ENCODE assay signal across 16 cellular contexts in the genomic region with DNA sequence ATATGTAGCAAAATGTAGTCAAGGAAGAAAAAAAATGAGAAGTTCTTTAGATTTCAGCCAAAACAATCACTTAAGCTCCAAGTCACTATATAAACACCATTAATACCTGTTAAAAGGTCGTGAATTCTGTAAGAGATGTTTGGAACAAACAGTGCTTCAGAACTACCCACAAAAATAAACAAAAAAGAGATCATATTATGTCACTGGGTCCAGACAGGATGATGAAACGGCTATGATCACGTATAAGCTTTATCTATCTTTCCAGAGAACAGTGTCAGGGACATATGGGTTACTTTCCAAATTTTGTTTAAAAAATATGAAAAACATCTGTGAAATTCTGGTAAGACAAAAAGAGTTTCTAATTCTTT.
DNase-seq lines count a peak whose midpoint lies in the region; ATAC-seq, FAIRE-seq and TF ChIP-seq lines count a peak whose summit lies in the region.
"Had no signal": no experiment of that assay in that cellular context is flagged by ENCODE, and none has a peak within 500 bp of the region (broad histone marks: within the 10 kb centered on the region; RNA-seq: fewer than 3 reads in every experiment).

No MANE protein-coding gene starts in this region.

- DNase-seq in right atrium auricular region (ENCODE audit: low spot score) (no peak), Right ventricle myocardium inferior (ENCODE audit: missing footprints) (no peak), vagina (ENCODE audit: extremely low spot score in 2 of 2) (no peak), AG08396 (ENCODE audit: low spot score) (no peak), Caco-2 (no peak)
- DNase-seq: AML-193; H7; hippocampal formation; mammary epithelial cell; NCI-H2227 treated with DMSO at 0.1 percent for 48 hours; nucleus accumbens; stimulated activated CD4-positive, alpha-beta T cell treated with anti-CD3 and anti-CD28 coated beads, Interleukin-1b, Interleukin-23, amount 100 ng/mL, for 48 hours had no signal

- H3K4me3 ChIP-seq in right atrium auricular region: no peak overlapping the region
- H3K4me3 ChIP-seq in muscle layer of duodenum (ENCODE audit: low read depth in 1 of 2, low read length in 2 of 2): no peak overlapping the region
- no peak overlapping the region for H3K4me3 ChIP-seq in vagina
- no peak overlapping the region for H3K4me3 ChIP-seq in Caco-2 (ENCODE audit: low read depth, low read length)

- H3K4me3 Mint-ChIP-seq in Caco-2 (ENCODE audit: unreplicated experiment): no peak overlapping the region

- no peak overlapping the region for H3K27ac Mint-ChIP-seq in Caco-2 (ENCODE audit: unreplicated experiment)

- no peak for ATAC-seq in Right ventricle myocardium inferior
- ATAC-seq in GM18870 (IDR thresholded peaks at IDR 0.05; ENCODE audit: unreplicated experiment): no peak

- H3K4me1 Mint-ChIP-seq in Caco-2 (ENCODE audit: low read depth, unreplicated experiment): peaks cover 7% of the 10 kb centered on the region

- FAIRE-seq in endometrium (lab: Jason Lieb, UNC): peak; percentile 4
- FAIRE-seq: GM12891 had no signal

- H3K36me3 ChIP-seq in right atrium auricular region (no peaks in the 10 kb centered on the region), muscle layer of duodenum (ENCODE audit: control insufficient read depth in 1 of 2, insufficient read depth in 2 of 2, low read length in 2 of 2) (no peaks in the 10 kb centered on the region), vagina (no peaks in the 10 kb centered on the region), Caco-2 (ENCODE audit: control insufficient read depth, insufficient read depth, low read length) (no peaks in the 10 kb centered on the region)

- BruUV-seq in Caco-2 (replicated peaks; lab: Mats Ljungman, UMichigan): no TSS peak

- CTCF ChIA-PET in Caco-2 (lab: Charles Lee): no interaction called here

- intact Hi-C loops in Right ventricle myocardium inferior (cut with DNase I) (no loop called here), vagina (cut with DNase I) (no loop called here), Caco-2 (cut with micrococcal nuclease; ENCODE audit: unreplicated experiment) (no loop called here)

- H3K27me3 ChIP-seq in right atrium auricular region (no peaks in the 10 kb centered on the region), muscle layer of duodenum (ENCODE audit: low read depth, low read length) (no peaks in the 10 kb centered on the region), vagina (no peaks in the 10 kb centered on the region), Caco-2 (replicated peaks; ENCODE audit: control insufficient read depth, insufficient read depth, low read length) (no peaks in the 10 kb centered on the region)

- peak overlapping the region; percentile 41 to 62 for H3K27ac ChIP-seq in right atrium auricular region
- H3K27ac ChIP-seq in muscle layer of duodenum (ENCODE audit: low read length): peak overlapping the region; percentile 46
- peak overlapping the region; percentile 42 for H3K27ac ChIP-seq in vagina

- H3K36me3 Mint-ChIP-seq in Caco-2 (ENCODE audit: insufficient read depth, unreplicated experiment): peaks cover 7% of the 10 kb centered on the region

- H3K4me1 ChIP-seq in right atrium auricular region (peaks cover 0 to 52% of the 10 kb centered on the region in 2 donors), muscle layer of duodenum (ENCODE audit: control insufficient read depth in 1 of 2, insufficient read depth in 2 of 2, low read length in 2 of 2) (peaks cover 0 to 26% of the 10 kb centered on the region in 2 donors), vagina (peaks cover 8% of the 10 kb centered on the region), Caco-2 (peaks cover 9% of the 10 kb centered on the region; the same call in 1 of the 2 replicates)

- TF ChIP-seq CTCF in right atrium auricular region (IDR thresholded peaks at IDR 0.05): no peak
- TF ChIP-seq CTCF in vagina (IDR thresholded peaks at IDR 0.05): no peak
- no peak for TF ChIP-seq CTCF in Caco-2 (IDR thresholded peaks at IDR 0.05; ENCODE audit: insufficient read depth in 1 of 2, low read depth in 1 of 2, low read length in 1 of 2, severe bottlenecking in 1 of 2, unreplicated experiment in 1 of 2)

- TF ChIP-seq POLR2A in vagina (IDR thresholded peaks at IDR 0.05): no peak

- no peaks in the 10 kb centered on the region for H3K27me3 Mint-ChIP-seq in Caco-2 (ENCODE audit: insufficient read depth, unreplicated experiment)

- H3K9me3 ChIP-seq in right atrium auricular region (no peaks in the 10 kb centered on the region), muscle layer of duodenum (ENCODE audit: control insufficient read depth in 1 of 2, low read length in 2 of 2) (no peaks in the 10 kb centered on the region), vagina (no peaks in the 10 kb centered on the region), Caco-2 (no peaks in the 10 kb centered on the region)

- POLR2A ChIA-PET in Caco-2 (lab: Charles Lee): no interaction called here

- H3K9me3 Mint-ChIP-seq in Caco-2 (ENCODE audit: unreplicated experiment): no peaks in the 10 kb centered on the region
